In genomic region chr2:64799592-64800252, GRCh38 we compare ENCODE assay signal across 20 cellular contexts.
DNase-seq lines count a peak whose midpoint lies in the region; ATAC-seq and TF ChIP-seq lines count a peak whose summit lies in the region.
"Had no signal": no experiment of that assay in that cellular context is flagged by ENCODE, and none has a peak within 500 bp of the region (broad histone marks: within the 10 kb centered on the region; RNA-seq: fewer than 3 reads in every experiment).

No MANE protein-coding gene starts in this region.

- no peak overlapping the region for H3K27ac Mint-ChIP-seq in HFFc6
- H3K27ac Mint-ChIP-seq: naive thymus-derived CD8-positive, alpha-beta T cell had no signal

- peak; percentile 63; the same call in 2 of the 3 replicates for ATAC-seq in RWPE2 (ENCODE audit: low read depth)
- ATAC-seq in heart left ventricle: no peak
- ATAC-seq: lower lobe of right lung; naive thymus-derived CD8-positive, alpha-beta T cell had no signal

- no peak for TF ChIP-seq EP300 in suprapubic skin (IDR thresholded peaks at IDR 0.05)

- H3K9me3 ChIP-seq in RWPE2 (ENCODE audit: severe bottlenecking) (no peaks in the 10 kb centered on the region), suprapubic skin (no peaks in the 10 kb centered on the region), heart left ventricle (no peaks in the 10 kb centered on the region)
- H3K9me3 ChIP-seq: Caco-2, lower lobe of right lung had no signal

- H3K4me3 ChIP-seq in RWPE2 (ENCODE audit: severe bottlenecking) (no peak overlapping the region), suprapubic skin (no peak overlapping the region), heart left ventricle (no peak overlapping the region)
- H3K4me3 ChIP-seq: dorsolateral prefrontal cortex, lower lobe of right lung, SK-N-MC, smooth muscle cell had no signal

- DNase-seq in COR-L47 (lab: John Stamatoyannopoulos, UW) (peak; percentile 16), HT-29 (ENCODE audit: low spot score) (peak; percentile 78), RWPE2 (ENCODE audit: low spot score) (no peak), glomerular visceral epithelial cell (ENCODE audit: extremely low spot score) (peak; percentile 59), suprapubic skin (ENCODE audit: low spot score in 2 of 2) (no peak), HFFc6 (no peak), heart left ventricle (no peak)
- DNase-seq in central memory CD4-positive, alpha-beta T cell: no peak
- DNase-seq: activated CD4-positive, CD25-positive, alpha-beta regulatory T cell treated with anti-CD3 and anti-CD28 coated beads, Interleukin-2, amount 50 U/mL, for 72 hours; activated CD8-positive, alpha-beta memory T cell treated with anti-CD3 and anti-CD28 coated beads for 24 hours; Caco-2; dorsolateral prefrontal cortex; lower lobe of right lung; naive thymus-derived CD8-positive, alpha-beta T cell; posterior cingulate gyrus; stimulated activated CD4-positive, alpha-beta T cell treated with anti-CD3 and anti-CD28 coated beads, Interleukin-4, amount 100 ng/mL, for 4 hours; substantia nigra; T1000 had no signal

- intact Hi-C loops in heart left ventricle (cut with DNase I): no loop called here

- H3K9me3 Mint-ChIP-seq in HFFc6: no peaks in the 10 kb centered on the region
- H3K9me3 Mint-ChIP-seq: naive thymus-derived CD8-positive, alpha-beta T cell had no signal

- no peak for TF ChIP-seq POLR2A in suprapubic skin (IDR thresholded peaks at IDR 0.05)
- TF ChIP-seq POLR2A in heart left ventricle (IDR thresholded peaks at IDR 0.05): no peak

- TF ChIP-seq CTCF in RWPE2 (IDR thresholded peaks at IDR 0.05; ENCODE audit: poor library complexity, severe bottlenecking): no peak
- TF ChIP-seq CTCF in suprapubic skin (IDR thresholded peaks at IDR 0.05): no peak
- no peak for TF ChIP-seq CTCF in HFFc6 (IDR thresholded peaks at IDR 0.05)
- no peak for TF ChIP-seq CTCF in heart left ventricle (IDR thresholded peaks at IDR 0.05)

- peaks cover 1% of the 10 kb centered on the region; the same call in 1 of the 2 replicates for H3K27me3 Mint-ChIP-seq in HFFc6 (ENCODE audit: insufficient read depth)
- H3K27me3 Mint-ChIP-seq: naive thymus-derived CD8-positive, alpha-beta T cell had no signal

- WGBS in suprapubic skin: 75% methylated on average over 4 of the region's 4 CpGs
- WGBS in heart left ventricle, 4 donors: 84 to 89% (median 88%) methylated on average over 4 of the region's 4 CpGs

- no peak overlapping the region for H3K27ac ChIP-seq in RWPE2 (ENCODE audit: poor library complexity, severe bottlenecking)
- H3K27ac ChIP-seq in suprapubic skin: no peak overlapping the region
- no peak overlapping the region for H3K27ac ChIP-seq in heart left ventricle
- H3K27ac ChIP-seq: dorsolateral prefrontal cortex, lower lobe of right lung, SK-N-MC had no signal

- no peaks in the 10 kb centered on the region for H3K36me3 Mint-ChIP-seq in HFFc6 (ENCODE audit: low read depth)
- H3K36me3 Mint-ChIP-seq: naive thymus-derived CD8-positive, alpha-beta T cell had no signal

- no peaks in the 10 kb centered on the region for H3K27me3 ChIP-seq in RWPE2 (ENCODE audit: insufficient read depth, poor library complexity, severe bottlenecking)
- no peaks in the 10 kb centered on the region for H3K27me3 ChIP-seq in suprapubic skin
- H3K27me3 ChIP-seq in heart left ventricle: peaks cover 0 to 7% (median 0%) of the 10 kb centered on the region in 9 donors

- H3K4me1 Mint-ChIP-seq in HFFc6 (ENCODE audit: low read depth): peaks cover 5% of the 10 kb centered on the region

- no peaks in the 10 kb centered on the region for H3K36me3 ChIP-seq in RWPE2 (ENCODE audit: low read depth)
- no peaks in the 10 kb centered on the region for H3K36me3 ChIP-seq in suprapubic skin
- H3K36me3 ChIP-seq in heart left ventricle: no peaks in the 10 kb centered on the region
- H3K36me3 ChIP-seq: lower lobe of right lung had no signal

- H3K4me1 ChIP-seq in RWPE2 (ENCODE audit: insufficient read depth, poor library complexity, severe bottlenecking): peaks cover 23% of the 10 kb centered on the region
- no peaks in the 10 kb centered on the region for H3K4me1 ChIP-seq in suprapubic skin
- H3K4me1 ChIP-seq in heart left ventricle: peaks cover 0 to 10% (median 0%) of the 10 kb centered on the region in 12 donors

- no peak overlapping the region for H3K4me3 Mint-ChIP-seq in HFFc6
- H3K4me3 Mint-ChIP-seq: naive thymus-derived CD8-positive, alpha-beta T cell had no signal

Comparison
In these comparisons a context has a peak if more than half of its experiments do, and no peak if none do; other contexts are left out.
1. DNase-seq: peak in COR-L47 (single experiment), HT-29 (single experiment) and glomerular visceral epithelial cell (single experiment); none in RWPE2 (single experiment), suprapubic skin (0 of 2), HFFc6 (single experiment), heart left ventricle (0 of 5) and central memory CD4-positive, alpha-beta T cell (single experiment).